Comparison of ENCODE assay signal across 25 cellular contexts in genomic region chr1:223783676-223784075, GRCh38.
A peak's percentile ranks its signal among the peaks of the same experiment; 100 is the strongest.
DNase-seq lines count a peak whose midpoint lies in the region; ATAC-seq and TF ChIP-seq lines count a peak whose summit lies in the region.
"Had no signal": no experiment of that assay in that cellular context is flagged by ENCODE, and none has a peak within 500 bp of the region (broad histone marks: within the 10 kb centered on the region; RNA-seq: fewer than 3 reads in every experiment).

No MANE protein-coding gene starts in this region.

- no peaks in the 10 kb centered on the region for H3K27me3 Mint-ChIP-seq in MCF 10A (ENCODE audit: insufficient read depth, unreplicated experiment)
- H3K27me3 Mint-ChIP-seq: CD4-positive, alpha-beta T cell had no signal

- POLR2A ChIA-PET in MCF 10A (lab: Yijun Ruan, JAX), result interaction anchor here (1.1 to 2.0 kb wide), 3 partner anchors 9 to 61 kb away, joined by 4 to 10 read pairs (median 7); partner anchors contain the start of gene TP53BP2

- no peak for TF ChIP-seq POLR2A in breast epithelium (IDR thresholded peaks at IDR 0.05)

- no TSS peak for BruUV-seq in MCF 10A (replicated peaks; lab: Mats Ljungman, UMichigan)

- peak overlapping the region; percentile 1 for H3K27ac Mint-ChIP-seq in MCF 10A (ENCODE audit: low read depth, unreplicated experiment)
- H3K27ac Mint-ChIP-seq: CD4-positive, alpha-beta T cell had no signal

- TF ChIP-seq CTCF in MCF 10A (IDR thresholded peaks at IDR 0.05; ENCODE audit: unreplicated experiment) (no peak), breast epithelium (IDR thresholded peaks at IDR 0.05) (no peak), WERI-Rb-1 (IDR thresholded peaks at IDR 0.05; ENCODE audit: low read depth, low read length) (no peak), thoracic aorta (IDR thresholded peaks at IDR 0.05) (no peak), left ventricle myocardium inferior (IDR thresholded peaks at IDR 0.05; ENCODE audit: borderline replicate concordance) (no peak)

- H3K4me1 Mint-ChIP-seq in MCF 10A (ENCODE audit: insufficient read depth, unreplicated experiment), result no peaks in the 10 kb centered on the region

- DNase-seq in MCF 10A (ENCODE audit: unreplicated experiment) (no peak), breast epithelium (ENCODE audit: low spot score in 2 of 2) (no peak), WERI-Rb-1 (no peak), fibroblast of peridontal ligament (ENCODE audit: extremely low read depth) (peak; percentile 51), thoracic aorta (ENCODE audit: low spot score) (no peak), left ventricle myocardium inferior (no peak)
- DNase-seq: AML-193; CD4-positive, alpha-beta T cell; COR-L47; DMS53; HCEC 1CT; KBM-7; MG63; NCI-H1105 treated with DMSO at 0.1 percent for 48 hours; NCI-H146; NCI-H1930; NCI-H2107; NCI-H446; NCI-H524 treated with DMSO at 0.1 percent for 48 hours; SHP77 had no signal

- no peaks in the 10 kb centered on the region for H3K9me3 ChIP-seq in breast epithelium
- H3K9me3 ChIP-seq in WERI-Rb-1 (ENCODE audit: severe bottlenecking), result no peaks in the 10 kb centered on the region
- H3K9me3 ChIP-seq in thoracic aorta, result no peaks in the 10 kb centered on the region
- no peaks in the 10 kb centered on the region for H3K9me3 ChIP-seq in left ventricle myocardium inferior (replicated peaks)
- H3K9me3 ChIP-seq: A549; BLaER1 treated with 17β-estradiol and CSF1 and Interleukin-3, amounts not matched to agents 10 nM and 100 nM; MG63 had no signal

- H3K4me3 Mint-ChIP-seq in MCF 10A (ENCODE audit: unreplicated experiment), result no peak overlapping the region
- H3K4me3 Mint-ChIP-seq: CD4-positive, alpha-beta T cell had no signal

- H3K27me3 ChIP-seq in breast epithelium, result no peaks in the 10 kb centered on the region
- no peaks in the 10 kb centered on the region for H3K27me3 ChIP-seq in WERI-Rb-1 (ENCODE audit: insufficient read depth, low read depth, severe bottlenecking)
- no peaks in the 10 kb centered on the region for H3K27me3 ChIP-seq in thoracic aorta (replicated peaks; ENCODE audit: insufficient read depth)
- H3K27me3 ChIP-seq in left ventricle myocardium inferior (ENCODE audit: low read depth), result no peaks in the 10 kb centered on the region
- H3K27me3 ChIP-seq: BLaER1 treated with 17β-estradiol and CSF1 and Interleukin-3, amounts not matched to agents 10 nM and 100 nM; MG63 had no signal

- no peaks in the 10 kb centered on the region for H3K9me3 Mint-ChIP-seq in MCF 10A (ENCODE audit: unreplicated experiment)
- H3K9me3 Mint-ChIP-seq: CD4-positive, alpha-beta T cell had no signal

- H3K4me1 ChIP-seq in breast epithelium, result no peaks in the 10 kb centered on the region
- H3K4me1 ChIP-seq in thoracic aorta (ENCODE audit: control insufficient read depth in 1 of 2, low read depth in 2 of 2), result peaks cover 12 to 23% of the 10 kb centered on the region in 2 donors
- no peaks in the 10 kb centered on the region for H3K4me1 ChIP-seq in left ventricle myocardium inferior
- H3K4me1 ChIP-seq: A549; BLaER1 treated with 17β-estradiol and CSF1 and Interleukin-3, amounts not matched to agents 10 nM and 100 nM had no signal

- ATAC-seq in thoracic aorta (ENCODE audit: insufficient number of reproducible peaks, low FRiP score, low read depth), result no peak
- no peak for ATAC-seq in GM19395 (IDR thresholded peaks at IDR 0.05; ENCODE audit: unreplicated experiment)
- ATAC-seq: GM12878 had no signal

- CTCF ChIA-PET in MCF 10A (lab: Yijun Ruan, JAX), result interaction anchor here (1.0 to 1.4 kb wide), 3 partner anchors 10 to 34 kb away, joined by 3 to 6 read pairs (median 3); no protein-coding TSS in a partner anchor

- H3K36me3 Mint-ChIP-seq in MCF 10A (ENCODE audit: insufficient read depth, unreplicated experiment), result peaks cover 69% of the 10 kb centered on the region

- intact Hi-C loops in MCF 10A (cut with micrococcal nuclease) (no loop called here), breast epithelium (cut with DNase I; ENCODE audit: low total_unique reads) (no loop called here), left ventricle myocardium inferior (cut with micrococcal nuclease) (no loop called here)

- H3K27ac ChIP-seq in breast epithelium (no peak overlapping the region), WERI-Rb-1 (peak overlapping the region; percentile 81), thoracic aorta (peak overlapping the region; percentile 41 to 63), left ventricle myocardium inferior (replicated peaks) (no peak overlapping the region)
- H3K27ac ChIP-seq: A549; BLaER1 treated with 17β-estradiol and CSF1 and Interleukin-3, amounts not matched to agents 10 nM and 100 nM; RWPE1 had no signal

- H3K36me3 ChIP-seq in breast epithelium, result peaks cover 8% of the 10 kb centered on the region
- H3K36me3 ChIP-seq in WERI-Rb-1, result peaks cover 7% of the 10 kb centered on the region
- peaks cover 32% of the 10 kb centered on the region for H3K36me3 ChIP-seq in thoracic aorta
- peaks cover 67% of the 10 kb centered on the region for H3K36me3 ChIP-seq in left ventricle myocardium inferior

- H3K4me3 ChIP-seq in breast epithelium (no peak overlapping the region), WERI-Rb-1 (ENCODE audit: low read depth, low read length) (no peak overlapping the region), thoracic aorta (no peak overlapping the region), left ventricle myocardium inferior (no peak overlapping the region)
- H3K4me3 ChIP-seq: A549; BLaER1 treated with 17β-estradiol and CSF1 and Interleukin-3, amounts not matched to agents 10 nM and 100 nM; GM12878; MG63 had no signal

Comparison
In these comparisons a context has a peak if more than half of its experiments do, and no peak if none do; other contexts are left out.
1. H3K27ac ChIP-seq: peak in WERI-Rb-1 (single experiment) and thoracic aorta (2 of 2); none in breast epithelium (0 of 2) and left ventricle myocardium inferior (single experiment).